20 cellular contexts compared by ENCODE assay signal in genomic region chr9:4020038-4020746, GRCh38.
DNase-seq lines count a peak whose midpoint lies in the region; FAIRE-seq and TF ChIP-seq lines count a peak whose summit lies in the region.
"Had no signal": no experiment of that assay in that cellular context is flagged by ENCODE, and none has a peak within 500 bp of the region (broad histone marks: within the 10 kb centered on the region; RNA-seq: fewer than 3 reads in every experiment).

No MANE protein-coding gene starts in this region.

- H3K36me3 ChIP-seq in adipocyte (ENCODE audit: control insufficient read depth, insufficient read depth, low read length, severe bottlenecking) = no peaks in the 10 kb centered on the region
- H3K36me3 ChIP-seq: HAP-1, ovary, SJSA1 had no signal

- H3K9me3 ChIP-seq in AG04450 (ENCODE audit: control insufficient read depth, insufficient read depth, low read length) (no peaks in the 10 kb centered on the region), adipocyte (ENCODE audit: control insufficient read depth, low read length) (no peaks in the 10 kb centered on the region)
- H3K9me3 ChIP-seq: HAP-1, ovary, SJSA1 had no signal

- no peak for FAIRE-seq in H54 (lab: Jason Lieb, UNC)

- H3K27me3 ChIP-seq in AG04450 (ENCODE audit: control insufficient read depth, insufficient read depth, low read length) (no peaks in the 10 kb centered on the region), adipocyte (replicated peaks; ENCODE audit: control insufficient read depth, insufficient read depth, low read length) (no peaks in the 10 kb centered on the region)
- H3K27me3 ChIP-seq: ovary, SJSA1 had no signal

- no peak overlapping the region for H3K4me3 ChIP-seq in AG04450 (ENCODE audit: low read depth, low read length)
- H3K4me3 ChIP-seq in adipocyte (ENCODE audit: low read length) = no peak overlapping the region
- no peak overlapping the region for H3K4me3 ChIP-seq in foreskin fibroblast (ENCODE audit: low read depth in 1 of 2, low read length in 2 of 2)
- no peak overlapping the region for H3K4me3 ChIP-seq in coronary artery
- H3K4me3 ChIP-seq: HAP-1, ovary, SJSA1 had no signal

- POLR2A ChIA-PET in AG04450 (lab: Yijun Ruan, JAX) = no interaction called here

- no peak overlapping the region for H3K9ac ChIP-seq in adipocyte (ENCODE audit: low read length)

- TF ChIP-seq CTCF in AG04450 (IDR thresholded peaks at IDR 0.05; ENCODE audit: low read depth, low read length) (peak; percentile 39; the same call in 1 of the 2 replicates), foreskin fibroblast (IDR thresholded peaks at IDR 0.05; ENCODE audit: low read depth, low read length) (peak; percentile 5), coronary artery (IDR thresholded peaks at IDR 0.05) (no peak)

- H3K27ac ChIP-seq in AG04450 (ENCODE audit: low read depth, low read length) (no peak overlapping the region), coronary artery (no peak overlapping the region)
- H3K27ac ChIP-seq: ovary, SJSA1 had no signal

- no peak for DNase-seq in AG04450 (ENCODE audit: low read depth, low spot score)
- peak; percentile 43 for DNase-seq in LHCN-M2 (ENCODE audit: low read depth)
- peak; percentile 15 for DNase-seq in adipocyte (ENCODE audit: low read depth)
- DNase-seq in foreskin fibroblast = peak; percentile 29 to 54
- no peak for DNase-seq in coronary artery (ENCODE audit: low spot score)
- no peak for DNase-seq in OCI-M1 (lab: John Stamatoyannopoulos, UW)
- no peak for DNase-seq in occipital lobe (lab: John Stamatoyannopoulos, UW)
- no peak for DNase-seq in H54 (ENCODE audit: insufficient read length, low spot score)
- DNase-seq: activated CD4-positive, alpha-beta memory T cell treated with anti-CD3 and anti-CD28 coated beads for 36 hours; activated naive CD4-positive, alpha-beta T cell treated with anti-CD3 and anti-CD28 coated beads, Interleukin-2, amount 50 U/mL, for 16 hours; activated T-cell treated with anti-CD3 and anti-CD28 coated beads for 4 hours; CD4-positive, CD25-positive, alpha-beta regulatory T cell; dermis blood vessel endothelial cell; NCI-H1694 treated with DMSO at 0.1 percent for 48 hours; NCI-H69; ovary; stimulated activated CD4-positive, alpha-beta T cell treated with anti-CD3 and anti-CD28 coated beads, Interleukin-1b, Interleukin-23, amount 100 ng/mL, for 48 hours; stimulated activated naive CD4-positive, alpha-beta T cell had no signal

- peaks cover 15% of the 10 kb centered on the region for H3K4me1 ChIP-seq in adipocyte (ENCODE audit: control insufficient read depth, insufficient read depth, low read length)
- H3K4me1 ChIP-seq: SJSA1 had no signal

- TF ChIP-seq POLR2A in H54 (IDR thresholded peaks at IDR 0.05; ENCODE audit: low read depth, low read length) = no peak

- CTCF ChIA-PET in AG04450 (lab: Charles Lee) = interaction anchor here (0.6 to 1.2 kb wide), 2 partner anchors 57 to 320 kb away, joined by 3 to 4 read pairs; no protein-coding TSS in a partner anchor

Comparison
In these comparisons a context has a peak if more than half of its experiments do, and no peak if none do; other contexts are left out.
1. DNase-seq: peak in LHCN-M2 (single experiment), adipocyte (single experiment) and foreskin fibroblast (2 of 2); none in AG04450 (single experiment), coronary artery (single experiment), OCI-M1 (single experiment), occipital lobe (single experiment) and H54 (single experiment).